In genomic region chr5:150609843-150610584, GRCh38 we compare ENCODE assay signal across 2 cellular contexts.
TF ChIP-seq lines count a peak whose summit lies in the region.

No MANE protein-coding gene starts in this region.

TF ChIP-seq in K562, 482 proteins besides CTCF, POLR2A, EP300 and RAD21:
- 0 out of 2 replicates have a peak, but pooled peaks have one; percentile 8 for TF ChIP-seq MEF2A (IDR thresholded peaks at IDR 0.05; ENCODE audit: control insufficient read depth, low read depth, low read length)
- TF ChIP-seq EWSR1 (IDR thresholded peaks at IDR 0.05; ENCODE audit: borderline replicate concordance, low read depth, partially characterized antibody) = no peak

TF ChIP-seq in WTC11, 78 proteins besides CTCF, POLR2A, EP300 and RAD21:
- no peak for TF ChIP-seq SMAD4 (CRISPR knock-in tag; IDR thresholded peaks at IDR 0.05)
- TF ChIP-seq USF2 (CRISPR knock-in tag; IDR thresholded peaks at IDR 0.05) = no peak
- TF ChIP-seq GTF2I (CRISPR knock-in tag; conservative IDR thresholded peaks at IDR 0.05) = no peak
- no peak for TF ChIP-seq TP53 (CRISPR knock-in tag; IDR thresholded peaks at IDR 0.05)
- no peak for TF ChIP-seq TEAD4 (CRISPR knock-in tag; IDR thresholded peaks at IDR 0.05)
- no peak for TF ChIP-seq ATF1 (CRISPR knock-in tag; IDR thresholded peaks at IDR 0.05)
TF ChIP-seq in WTC11: peak in this region for 0.
